In the genomic region with DNA sequence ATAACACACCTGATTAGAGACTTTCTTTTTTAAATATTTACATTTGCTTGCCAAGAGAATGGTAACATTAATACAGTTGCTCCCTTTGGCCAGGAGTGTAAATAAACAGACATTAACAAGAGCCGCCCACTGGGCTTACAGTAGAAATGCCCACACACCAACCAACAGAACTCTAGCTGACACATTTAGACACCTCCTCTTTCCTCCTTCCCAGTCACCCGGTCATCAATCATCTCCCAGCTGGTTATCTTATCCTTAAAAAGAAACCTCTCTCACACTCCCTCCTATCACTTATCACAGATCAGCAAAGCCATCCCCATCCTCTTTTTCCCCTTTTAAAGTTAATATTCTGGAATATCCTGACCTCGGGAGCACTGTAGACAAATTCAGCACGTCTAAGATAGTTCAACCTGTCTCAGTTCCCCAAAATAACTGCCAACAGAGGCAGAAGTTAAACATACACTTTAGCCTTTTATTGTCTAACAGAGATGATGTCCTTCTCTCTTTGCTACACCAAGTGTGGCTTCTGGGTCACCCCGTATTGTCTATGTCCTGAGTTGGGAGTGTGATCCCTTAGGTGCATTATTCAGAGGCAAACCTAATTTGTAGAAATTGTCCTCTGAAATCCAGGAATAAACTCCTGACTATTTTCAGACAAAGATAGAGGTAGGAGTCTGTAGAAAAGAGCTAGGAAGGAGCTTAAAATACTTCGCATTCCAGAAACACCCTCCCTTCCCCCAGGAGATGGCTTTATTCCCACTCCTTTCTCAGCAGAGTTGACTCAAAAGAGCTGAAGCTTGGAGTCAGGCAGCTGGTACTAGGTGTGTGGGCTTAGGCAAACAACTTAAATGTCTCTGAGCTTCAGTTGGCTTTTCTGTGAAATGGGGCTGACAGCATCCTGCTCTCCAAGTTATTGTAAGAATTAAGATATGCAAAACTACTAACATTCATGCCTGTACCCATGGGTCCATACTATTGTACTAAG, we compare ENCODE assay signal across 1 cellular context.
TF ChIP-seq lines count a peak whose summit lies in the region.

No MANE protein-coding gene starts in this region.

TF ChIP-seq in K562, 482 proteins besides CTCF, POLR2A, EP300 and RAD21 (continued from another document):
- no peak for TF ChIP-seq HNRNPK (IDR thresholded peaks at IDR 0.05; ENCODE audit: low read depth, low read length, poor library complexity, severe bottlenecking)
- peak; percentile 67; the same call in 1 of the 2 replicates for TF ChIP-seq CHAMP1 (IDR thresholded peaks at IDR 0.05)
- TF ChIP-seq, protein P1, sequence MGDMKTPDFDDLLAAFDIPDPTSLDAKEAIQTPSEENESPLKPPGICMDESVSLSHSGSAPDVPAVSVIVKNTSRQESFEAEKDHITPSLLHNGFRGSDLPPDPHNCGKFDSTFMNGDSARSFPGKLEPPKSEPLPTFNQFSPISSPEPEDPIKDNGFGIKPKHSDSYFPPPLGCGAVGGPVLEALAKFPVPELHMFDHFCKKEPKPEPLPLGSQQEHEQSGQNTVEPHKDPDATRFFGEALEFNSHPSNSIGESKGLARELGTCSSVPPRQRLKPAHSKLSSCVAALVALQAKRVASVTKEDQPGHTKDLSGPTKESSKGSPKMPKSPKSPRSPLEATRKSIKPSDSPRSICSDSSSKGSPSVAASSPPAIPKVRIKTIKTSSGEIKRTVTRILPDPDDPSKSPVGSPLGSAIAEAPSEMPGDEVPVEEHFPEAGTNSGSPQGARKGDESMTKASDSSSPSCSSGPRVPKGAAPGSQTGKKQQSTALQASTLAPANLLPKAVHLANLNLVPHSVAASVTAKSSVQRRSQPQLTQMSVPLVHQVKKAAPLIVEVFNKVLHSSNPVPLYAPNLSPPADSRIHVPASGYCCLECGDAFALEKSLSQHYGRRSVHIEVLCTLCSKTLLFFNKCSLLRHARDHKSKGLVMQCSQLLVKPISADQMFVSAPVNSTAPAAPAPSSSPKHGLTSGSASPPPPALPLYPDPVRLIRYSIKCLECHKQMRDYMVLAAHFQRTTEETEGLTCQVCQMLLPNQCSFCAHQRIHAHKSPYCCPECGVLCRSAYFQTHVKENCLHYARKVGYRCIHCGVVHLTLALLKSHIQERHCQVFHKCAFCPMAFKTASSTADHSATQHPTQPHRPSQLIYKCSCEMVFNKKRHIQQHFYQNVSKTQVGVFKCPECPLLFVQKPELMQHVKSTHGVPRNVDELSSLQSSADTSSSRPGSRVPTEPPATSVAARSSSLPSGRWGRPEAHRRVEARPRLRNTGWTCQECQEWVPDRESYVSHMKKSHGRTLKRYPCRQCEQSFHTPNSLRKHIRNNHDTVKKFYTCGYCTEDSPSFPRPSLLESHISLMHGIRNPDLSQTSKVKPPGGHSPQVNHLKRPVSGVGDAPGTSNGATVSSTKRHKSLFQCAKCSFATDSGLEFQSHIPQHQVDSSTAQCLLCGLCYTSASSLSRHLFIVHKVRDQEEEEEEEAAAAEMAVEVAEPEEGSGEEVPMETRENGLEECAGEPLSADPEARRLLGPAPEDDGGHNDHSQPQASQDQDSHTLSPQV (IDR thresholded peaks at IDR 0.05): 0 out of 2 replicates have a peak, but pooled peaks have one; percentile 51
- TF ChIP-seq ZSCAN32 (CRISPR knock-in tag; IDR thresholded peaks at IDR 0.05): no peak
- peak; percentile 95 for TF ChIP-seq TAL1 (IDR thresholded peaks at IDR 0.05)
- no peak for TF ChIP-seq ZBTB7A (IDR thresholded peaks at IDR 0.05; ENCODE audit: borderline replicate concordance, control insufficient read depth, low read depth, low read length)
- no peak for TF ChIP-seq SMARCB1 (IDR thresholded peaks at IDR 0.05; ENCODE audit: insufficient read length, low read depth)
- 0 out of 2 replicates have a peak, but pooled peaks have one; percentile 59 for TF ChIP-seq ZC3H11A (IDR thresholded peaks at IDR 0.05; ENCODE audit: low read depth, low read length)
- TF ChIP-seq HDAC6 (IDR thresholded peaks at IDR 0.05; ENCODE audit: low read depth, low read length): no peak
- TF ChIP-seq SIN3B (IDR thresholded peaks at IDR 0.05; ENCODE audit: low read depth): no peak
- TF ChIP-seq WHSC1 (IDR thresholded peaks at IDR 0.05; ENCODE audit: low read length): no peak
- TF ChIP-seq SNIP1 (IDR thresholded peaks at IDR 0.05; ENCODE audit: low read depth): no peak
- peak; percentile 33; the same call in 1 of the 2 replicates for TF ChIP-seq ZNF316 (IDR thresholded peaks at IDR 0.05)
- TF ChIP-seq NR2C1 (IDR thresholded peaks at IDR 0.05): no peak
- TF ChIP-seq NR2C1 (tag; IDR thresholded peaks at IDR 0.05): peak; percentile 47; the same call in 1 of the 2 replicates
- no peak for TF ChIP-seq RFX5 (IDR thresholded peaks at IDR 0.05; ENCODE audit: low read depth, low read length)
- TF ChIP-seq NFRKB (IDR thresholded peaks at IDR 0.05; ENCODE audit: low read depth): 0 out of 2 replicates have a peak, but pooled peaks have one; percentile 1
- peak; percentile 85 for TF ChIP-seq HBP1 (CRISPR knock-in tag; IDR thresholded peaks at IDR 0.05)
- TF ChIP-seq CCNT2 (IDR thresholded peaks at IDR 0.05; ENCODE audit: borderline replicate concordance, extremely low read depth, insufficient read length, low read depth, low read length): peak; percentile 85
- peak; percentile 58; the same call in 1 of the 2 replicates for TF ChIP-seq BHLHE40 (IDR thresholded peaks at IDR 0.05; ENCODE audit: low read length)
- TF ChIP-seq ZNF197 (CRISPR knock-in tag; IDR thresholded peaks at IDR 0.05; ENCODE audit: low read depth): no peak
- TF ChIP-seq EGR1 (conservative IDR thresholded peaks at IDR 0.05): peak; percentile 87
- no peak for TF ChIP-seq ZNF12 (CRISPR knock-in tag; IDR thresholded peaks at IDR 0.05)
- no peak for TF ChIP-seq ZFX (CRISPR knock-in tag; IDR thresholded peaks at IDR 0.05)
TF ChIP-seq in K562: peak in this region for 155.
